In genomic region chr14:105086833-105087307, GRCh38 we compare ENCODE assay signal across 8 cellular contexts. TPM values are rescaled to one million over a fixed set of nuclear protein-coding genes. Genes with fewer than 3 reads are reported as not detected.
A peak's percentile ranks its signal among the peaks of the same experiment; 100 is the strongest.
DNase-seq lines count a peak whose midpoint lies in the region; ATAC-seq and TF ChIP-seq lines count a peak whose summit lies in the region.

No MANE protein-coding gene starts in this region.

- 0 to 1% methylated on average over 7 to 40 of the region's 45 CpGs for WGBS in lower leg skin, 2 donors

- intact Hi-C loops in activated CD4-positive, alpha-beta T cell treated with anti-CD3 and anti-CD28 coated beads for 36 hours (cut with DNase I, micrococcal nuclease) = loop anchor here (1.0 to 2.0 kb wide), 6 partner anchors 16 to 111 kb away; partner anchors contain the start of gene GPR132 (in 1 of the 2)
- intact Hi-C loops in lower leg skin (cut with DNase I; ENCODE audit: low total_unique reads) = no loop called here

- H3K27ac Mint-ChIP-seq in activated CD4-positive, alpha-beta T cell treated with anti-CD3 and anti-CD28 coated beads for 36 hours = no peak overlapping the region

- peak overlapping the region; percentile 67 for H3K4me3 ChIP-seq in coronary artery
- H3K4me3 ChIP-seq in lower leg skin (ENCODE audit: low read depth, poor library complexity, severe bottlenecking) = peak overlapping the region; percentile 14

- no peaks in the 10 kb centered on the region for H3K9me3 Mint-ChIP-seq in activated CD4-positive, alpha-beta T cell treated with anti-CD3 and anti-CD28 coated beads for 36 hours (ENCODE audit: low read depth)

- no peak for TF ChIP-seq POLR2A in lower leg skin (IDR thresholded peaks at IDR 0.05)

- H3K4me3 Mint-ChIP-seq in activated CD4-positive, alpha-beta T cell treated with anti-CD3 and anti-CD28 coated beads for 36 hours = peak overlapping the region; percentile 64

- ATAC-seq in HG02870 (IDR thresholded peaks at IDR 0.05; ENCODE audit: unreplicated experiment) = peak; percentile 37
- ATAC-seq in activated CD4-positive, alpha-beta T cell treated with anti-CD3 and anti-CD28 coated beads for 36 hours = peak; percentile 87

- H3K36me3 Mint-ChIP-seq in activated CD4-positive, alpha-beta T cell treated with anti-CD3 and anti-CD28 coated beads for 36 hours (ENCODE audit: low read depth) = no peaks in the 10 kb centered on the region

- peak; percentile 72 for DNase-seq in NK-92 treated with Interleukin-12 subunit alpha and Interleukin-12 subunit beta, amount 100 ng/mL, for 24 hours (lab: John Stamatoyannopoulos, UW)
- DNase-seq in NK-92 (lab: John Stamatoyannopoulos, UW; ENCODE audit: unreplicated experiment) (no peak), NCI-H2227 (lab: John Stamatoyannopoulos, UW; ENCODE audit: unreplicated experiment) (peak; percentile 75), coronary artery (ENCODE audit: low spot score) (peak; percentile 82), lower leg skin (ENCODE audit: low spot score in 2 of 2) (peak in 1 of 2 donors; percentile 93)
- peak; percentile 94 for DNase-seq in activated CD4-positive, alpha-beta T cell treated with anti-CD3 and anti-CD28 coated beads for 36 hours
- DNase-seq in stimulated activated CD4-positive, alpha-beta T cell treated with anti-CD3 and anti-CD28 coated beads, TNF-alpha, amount 100 ng/mL, for 48 hours (ENCODE audit: low read depth in 3 of 3) = peak; percentile 76 to 89 (median 80)

- POLR2A ChIA-PET in activated CD4-positive, alpha-beta T cell treated with anti-CD3 and anti-CD28 coated beads for 36 hours (lab: Charles Lee) = interaction anchor here (1.1 to 1.5 kb wide), 3 partner anchors 16 to 22 kb away, joined by 4 to 5 read pairs (median 4); partner anchors contain the start of gene GPR132

- H3K4me1 Mint-ChIP-seq in activated CD4-positive, alpha-beta T cell treated with anti-CD3 and anti-CD28 coated beads for 36 hours = peaks cover 8% of the 10 kb centered on the region

- CTCF ChIA-PET in activated CD4-positive, alpha-beta T cell treated with anti-CD3 and anti-CD28 coated beads for 36 hours (lab: Charles Lee) = interaction anchor here (0.5 to 6.2 kb wide), 19 partner anchors 8 to 95 kb away, joined by 3 to 41 read pairs (median 4); partner anchors contain the start of genes GPR132 and JAG2

- peak overlapping the region; percentile 62 to 88 for H3K27ac ChIP-seq in coronary artery

- H3K27me3 Mint-ChIP-seq in activated CD4-positive, alpha-beta T cell treated with anti-CD3 and anti-CD28 coated beads for 36 hours = no peaks in the 10 kb centered on the region

- peak; percentile 79 for TF ChIP-seq CTCF in coronary artery (IDR thresholded peaks at IDR 0.05)
- TF ChIP-seq CTCF in lower leg skin (IDR thresholded peaks at IDR 0.05) = peak in 1 of 3 donors; percentile 58

RNA-seq across cellular contexts. Expression of gene GPR132, which starts 21.6 kb away (rescaled TPM):
- total RNA-seq in activated CD4-positive, alpha-beta T cell treated with anti-CD3 and anti-CD28 coated beads for 36 hours = 10 to 100 TPM; 27.7 to 35.4 TPM
- total RNA-seq in lower leg skin = 1 to 10 TPM in 3 of 4 donors, under 1 TPM in 1; 0.84 to 1.3 (median 1.1) TPM

Comparison
In these comparisons a context has a peak if more than half of its experiments do, and no peak if none do; other contexts are left out.
1. RNA of gene GPR132, which starts 21.6 kb away (total RNA-seq): 27.7 to 35.4 TPM in activated CD4-positive, alpha-beta T cell treated with anti-CD3 and anti-CD28 coated beads for 36 hours; 0.84 to 1.3 TPM in lower leg skin; every median in the first group is over 10 times any median in the second.